8 cellular contexts compared by ENCODE assay signal in genomic region chr12:53213348-53213747, GRCh38. TPM values are rescaled to one million over a fixed set of nuclear protein-coding genes. Genes with fewer than 3 reads are reported as not detected.
DNase-seq lines count a peak whose midpoint lies in the region; ATAC-seq and TF ChIP-seq lines count a peak whose summit lies in the region.

No MANE protein-coding gene starts in this region.

- CTCF ChIA-PET in Caco-2 (lab: Charles Lee), result interaction anchor here (0.5 to 3.6 kb wide), 23 partner anchors 15 to 403 kb away, joined by 3 to 41 read pairs (median 5); partner anchors contain the start of genes AAAS, ESPL1, MYG1 and PFDN5

- no peak overlapping the region for H3K4me3 Mint-ChIP-seq in Caco-2 (ENCODE audit: unreplicated experiment)
- H3K4me3 Mint-ChIP-seq in memory B cell, result no peak overlapping the region

- H3K9me3 Mint-ChIP-seq in Caco-2 (ENCODE audit: unreplicated experiment) (no peaks in the 10 kb centered on the region), memory B cell (no peaks in the 10 kb centered on the region)

- intact Hi-C loops in Caco-2 (cut with micrococcal nuclease; ENCODE audit: unreplicated experiment), result loop anchor here (1.0 to 2.0 kb wide), 4 partner anchors 38 to 81 kb away; partner anchors contain the start of genes ESPL1 and PFDN5

- H3K27me3 Mint-ChIP-seq in Caco-2 (ENCODE audit: insufficient read depth, unreplicated experiment) (no peaks in the 10 kb centered on the region), memory B cell (no peaks in the 10 kb centered on the region)

- H3K4me1 Mint-ChIP-seq in Caco-2 (ENCODE audit: low read depth, unreplicated experiment) (peaks cover 14% of the 10 kb centered on the region), memory B cell (peaks cover 49% of the 10 kb centered on the region)

- no peaks in the 10 kb centered on the region for H3K36me3 ChIP-seq in Caco-2 (ENCODE audit: control insufficient read depth, insufficient read depth, low read length)

- no peaks in the 10 kb centered on the region for H3K27me3 ChIP-seq in Caco-2 (replicated peaks; ENCODE audit: control insufficient read depth, insufficient read depth, low read length)

- H3K36me3 Mint-ChIP-seq in Caco-2 (ENCODE audit: insufficient read depth, unreplicated experiment) (no peaks in the 10 kb centered on the region), memory B cell (peaks cover 19% of the 10 kb centered on the region)

- H3K27ac Mint-ChIP-seq in Caco-2 (ENCODE audit: unreplicated experiment), result no peak overlapping the region
- peak overlapping the region; percentile 19 for H3K27ac Mint-ChIP-seq in memory B cell

- DNase-seq in Caco-2 (peak; percentile 80 to 91), NCI-H774 (lab: John Stamatoyannopoulos, UW) (peak; percentile 75), dermis microvascular lymphatic vessel endothelial cell (ENCODE audit: low read depth in 2 of 2) (peak; percentile 48 to 80), memory B cell (ENCODE audit: low spot score in 2 of 2) (peak; percentile 82)
- DNase-seq in activated CD4-positive, alpha-beta T cell treated with anti-CD3 and anti-CD28 coated beads, Interleukin-2, amount 50 U/mL, for 24 hours (ENCODE audit: low read depth in 1 of 2, low spot score in 1 of 2), result peak; percentile 73 to 74
- DNase-seq in stimulated activated CD8-positive, alpha-beta memory T cell treated with anti-CD3 and anti-CD28 coated beads, Interleukin-15, amount 100 ng/mL, for 4 hours (ENCODE audit: low read depth in 2 of 2), result peak; percentile 57 to 69

- ATAC-seq in HG03097 (IDR thresholded peaks at IDR 0.05; ENCODE audit: low FRiP score, unreplicated experiment), result peak; percentile 43
- peak; percentile 78 for ATAC-seq in memory B cell (ENCODE audit: low read depth)
- ATAC-seq in GM18870 (IDR thresholded peaks at IDR 0.05; ENCODE audit: unreplicated experiment), result no peak

- peaks cover 7% of the 10 kb centered on the region; the same call in 1 of the 2 replicates for H3K4me1 ChIP-seq in Caco-2

- POLR2A ChIA-PET in Caco-2 (lab: Charles Lee), result interaction anchor here (0.5 to 1.1 kb wide), 2 partner anchors 33 to 38 kb away, joined by 3 read pairs; partner anchors contain the start of genes CSAD and ZNF740

- H3K9me3 ChIP-seq in Caco-2, result no peaks in the 10 kb centered on the region

- no TSS peak for BruUV-seq in Caco-2 (replicated peaks; lab: Mats Ljungman, UMichigan)

- TF ChIP-seq CTCF in Caco-2 (IDR thresholded peaks at IDR 0.05; ENCODE audit: insufficient read depth in 1 of 2, low read depth in 1 of 2, low read length in 1 of 2, severe bottlenecking in 1 of 2, unreplicated experiment in 1 of 2), result peak; percentile 96 to 97

- H3K4me3 ChIP-seq in Caco-2 (ENCODE audit: low read depth, low read length), result no peak overlapping the region

RNA-seq across cellular contexts. Expression of gene ITGB7, which starts 6.3 kb away (rescaled TPM):
- total RNA-seq in Caco-2 (2022) (1.1 TPM in 2 replicates), dermis microvascular lymphatic vessel endothelial cell (0.25 TPM in 1 of 2 replicates, not detected in the other)

RNA-seq across cellular contexts. Expression of gene RARG, which starts 18.7 kb away (rescaled TPM):
- total RNA-seq in Caco-2 (2022) (11.8 and 12.9 TPM in 2 replicates), dermis microvascular lymphatic vessel endothelial cell (11.9 and 13.1 TPM in 2 replicates)

RNA-seq across cellular contexts. Expression of gene CSAD, which starts 32.6 kb away (rescaled TPM):
- 20.1 and 23.0 TPM in 2 replicates for total RNA-seq in Caco-2 (2022)
- 2.6 and 5.1 TPM in 2 replicates for total RNA-seq in dermis microvascular lymphatic vessel endothelial cell

RNA-seq across cellular contexts. Expression of gene ZNF740, which starts 32.8 kb away (rescaled TPM):
- total RNA-seq in Caco-2 (2022), result 35.8 and 43.0 TPM in 2 replicates
- total RNA-seq in dermis microvascular lymphatic vessel endothelial cell, result 10.7 and 11.8 TPM in 2 replicates

RNA-seq across cellular contexts. Expression of gene ESPL1, which starts 54.8 kb away (rescaled TPM):
- total RNA-seq in Caco-2 (2022) (32.3 and 34.9 TPM in 2 replicates), dermis microvascular lymphatic vessel endothelial cell (4.2 and 6.0 TPM in 2 replicates)
